ENCODE assay signal across 12 cellular contexts in the genomic region with DNA sequence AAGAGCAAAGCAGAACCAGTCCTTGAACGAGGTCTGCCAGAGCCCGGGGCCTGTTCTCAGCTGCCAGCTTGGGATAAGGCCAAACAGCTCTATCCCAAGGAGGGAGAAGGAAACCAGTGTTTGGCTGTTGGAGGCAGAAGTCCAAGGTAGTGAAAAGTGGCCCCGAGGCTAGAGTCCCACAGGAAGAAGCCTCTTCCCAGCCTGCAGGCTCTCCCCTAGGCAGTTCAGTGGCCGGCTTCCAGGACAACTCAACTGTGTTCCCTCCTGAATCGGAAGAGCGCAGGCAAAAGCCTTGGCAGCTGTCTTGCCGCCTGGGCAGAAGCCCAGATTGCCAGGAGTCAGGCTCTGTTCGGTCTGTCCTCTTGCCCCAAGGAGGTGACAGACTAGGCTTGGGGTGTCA. TPM values are rescaled to one million over a fixed set of nuclear protein-coding genes. Genes with fewer than 3 reads are reported as not detected.
A peak's percentile ranks its signal among the peaks of the same experiment; 100 is the strongest.
DNase-seq lines count a peak whose midpoint lies in the region; ATAC-seq and TF ChIP-seq lines count a peak whose summit lies in the region.
"Had no signal": no experiment of that assay in that cellular context is flagged by ENCODE, and none has a peak within 500 bp of the region (broad histone marks: within the 10 kb centered on the region; RNA-seq: fewer than 3 reads in every experiment).

No MANE protein-coding gene starts in this region.

- ATAC-seq in lung (ENCODE audit: insufficient read depth, low FRiP score) (peak; percentile 14), HG02642 (IDR thresholded peaks at IDR 0.05; ENCODE audit: poor library complexity, unreplicated experiment) (no peak), GM18861 (IDR thresholded peaks at IDR 0.05; ENCODE audit: unreplicated experiment) (no peak)
- ATAC-seq: GM23338 had no signal

- no peaks in the 10 kb centered on the region for H3K27me3 ChIP-seq in dorsolateral prefrontal cortex
- no peaks in the 10 kb centered on the region for H3K27me3 ChIP-seq in lung (ENCODE audit: control insufficient read depth, insufficient read depth)
- no peaks in the 10 kb centered on the region for H3K27me3 ChIP-seq in tibial artery

- WGBS in lung, 2 donors: 33 to 71% methylated on average over 8 of the region's 8 CpGs

- DNase-seq in NCI-H1694 treated with DMSO at 0.1 percent for 48 hours (lab: John Stamatoyannopoulos, UW): peak; percentile 44
- DNase-seq in dorsolateral prefrontal cortex: peak in 6 of 10 donors; percentile 39 to 85 (median 62)
- DNase-seq in lung (ENCODE audit: low spot score): peak; percentile 67
- peak; percentile 65 to 86 for DNase-seq in tibial artery
- DNase-seq in cortex of kidney (lab: John Stamatoyannopoulos, UW): no peak
- DNase-seq in central memory CD4-positive, alpha-beta T cell: no peak
- DNase-seq: effector CD4-positive, alpha-beta T cell; OCI-M1; stimulated activated naive CD4-positive, alpha-beta T cell treated with Interleukin-2 at 50 U/mL for 16 hours had no signal

- H3K4me1 ChIP-seq in lung (ENCODE audit: control insufficient read depth in 2 of 2, insufficient read depth in 2 of 2, low read length in 2 of 2) (peaks cover 10 to 15% of the 10 kb centered on the region in 2 donors), tibial artery (peaks cover 0 to 13% (median 12%) of the 10 kb centered on the region in 4 donors)

- intact Hi-C loops in dorsolateral prefrontal cortex (cut with DNase I): no loop called here
- intact Hi-C loops in tibial artery (cut with DNase I; ENCODE audit: low total_unique reads): no loop called here

- H3K36me3 ChIP-seq in lung (ENCODE audit: control insufficient read depth in 2 of 2, insufficient read depth in 2 of 2, low read length in 2 of 2): peaks cover 0 to 21% of the 10 kb centered on the region in 2 donors
- peaks cover 0 to 7% (median 0%) of the 10 kb centered on the region in 3 donors for H3K36me3 ChIP-seq in tibial artery

- H3K27ac ChIP-seq in dorsolateral prefrontal cortex: peak overlapping the region in 22 of 59 donors; percentile 4 to 48 (median 26)
- peak overlapping the region; percentile 67 to 73 for H3K27ac ChIP-seq in lung (ENCODE audit: low read depth in 1 of 2, low read length in 1 of 2)
- H3K27ac ChIP-seq in tibial artery: peak overlapping the region; percentile 15 to 37

- TF ChIP-seq CTCF in dorsolateral prefrontal cortex (IDR thresholded peaks at IDR 0.05 in 54 of 56, conservative IDR thresholded peaks at IDR 0.05 in 2 of 56; ENCODE audit: low read depth in 1 of 56, partially characterized antibody in 56 of 56): no peak
- TF ChIP-seq CTCF in lung (IDR thresholded peaks at IDR 0.05; ENCODE audit: control extremely low read depth, extremely low read depth): no peak
- no peak for TF ChIP-seq CTCF in tibial artery (IDR thresholded peaks at IDR 0.05)

- H3K4me3 ChIP-seq in dorsolateral prefrontal cortex: no peak overlapping the region
- no peak overlapping the region for H3K4me3 ChIP-seq in lung
- no peak overlapping the region for H3K4me3 ChIP-seq in tibial artery
- H3K4me3 ChIP-seq: GM23338 had no signal

- H3K9me3 ChIP-seq in lung (ENCODE audit: control insufficient read depth in 2 of 2, insufficient read depth in 1 of 2, low read length in 1 of 2) (no peaks in the 10 kb centered on the region), tibial artery (no peaks in the 10 kb centered on the region)

RNA-seq across cellular contexts. Expression of a gene that starts 19.3 kb away (rescaled TPM):
- 10 to 100 TPM; 33.6 to 62.6 (median 46.1) TPM for total RNA-seq in dorsolateral prefrontal cortex
- 100 to 1,000 TPM; 170 to 537 TPM for total RNA-seq in lung
- polyA plus RNA-seq in lung: 100 to 1,000 TPM; 244 to 268 TPM

RNA-seq across cellular contexts. Expression of a gene that starts 56.1 kb away (rescaled TPM):
- total RNA-seq in dorsolateral prefrontal cortex (under 1 TPM in 103 of 120 experiments, not detected in 17; 0.07 to 0.69 (median 0.22) TPM), lung (under 1 TPM in 1 of 2 donors, not detected in 1; 0.03 TPM)
- polyA plus RNA-seq in lung: under 1 TPM; 0.02 TPM

Comparison
In these comparisons a context has a peak if more than half of its experiments do, and no peak if none do; other contexts are left out.
1. DNase-seq: peak in NCI-H1694 treated with DMSO at 0.1 percent for 48 hours (single experiment), dorsolateral prefrontal cortex (6 of 10), lung (single experiment) and tibial artery (2 of 2); none in cortex of kidney (single experiment) and central memory CD4-positive, alpha-beta T cell (single experiment).